In genomic region chr11:1041471-1041870, GRCh38 we compare ENCODE assay signal across 1 cellular context.
TF ChIP-seq lines count a peak whose summit lies in the region.

No MANE protein-coding gene starts in this region.

TF ChIP-seq in HepG2, 621 proteins besides CTCF, POLR2A, EP300 and RAD21:
- no peak for TF ChIP-seq DZIP1 (CRISPR knock-in tag; IDR thresholded peaks at IDR 0.05)
- TF ChIP-seq ZNF557 (CRISPR knock-in tag; IDR thresholded peaks at IDR 0.05) = no peak
- no peak for TF ChIP-seq ZNF740 (CRISPR knock-in tag; IDR thresholded peaks at IDR 0.05)
